ENCODE assay signal across 12 cellular contexts in the genomic region with DNA sequence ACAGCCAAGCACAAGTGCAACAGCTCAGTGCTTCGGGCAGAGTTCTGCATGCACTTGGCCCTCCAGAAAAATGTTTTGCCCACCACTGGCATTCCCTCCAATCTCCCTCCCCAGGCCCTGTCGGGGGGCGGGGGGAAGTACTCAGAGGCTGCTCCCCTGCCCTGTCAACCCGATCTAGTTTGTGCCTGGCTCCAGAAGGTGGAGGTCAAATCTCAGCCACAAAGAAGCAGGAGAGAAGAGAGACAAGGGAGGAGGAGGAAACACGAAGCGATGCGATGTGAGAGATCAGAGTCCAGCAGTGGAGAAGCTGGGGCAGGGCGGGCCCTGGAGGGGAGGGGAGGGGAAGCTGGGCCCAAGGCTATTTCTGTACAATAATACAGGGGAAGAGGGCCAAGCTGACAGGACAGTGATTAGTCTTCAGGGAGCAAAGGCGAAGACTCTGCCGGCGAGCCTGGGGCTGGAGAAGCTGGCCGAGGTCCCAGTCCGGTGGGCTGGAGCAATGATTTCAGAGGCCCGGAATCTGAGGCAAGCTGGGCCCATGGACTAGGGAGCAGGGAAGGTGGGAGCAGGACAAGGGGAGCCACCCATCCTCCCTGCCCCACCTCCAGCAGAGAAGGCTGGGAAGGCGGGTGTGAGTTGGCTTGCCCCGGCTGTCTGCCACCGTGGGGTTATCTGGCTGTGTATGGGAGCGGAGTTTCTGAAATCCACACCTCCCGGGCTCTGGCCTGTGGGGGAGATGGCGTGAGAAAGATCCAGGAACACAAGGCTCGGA.
DNase-seq lines count a peak whose midpoint lies in the region; ATAC-seq, FAIRE-seq and TF ChIP-seq lines count a peak whose summit lies in the region.
"Had no signal": no experiment of that assay in that cellular context is flagged by ENCODE, and none has a peak within 500 bp of the region (broad histone marks: within the 10 kb centered on the region; RNA-seq: fewer than 3 reads in every experiment).

No MANE protein-coding gene starts in this region.

- no peaks in the 10 kb centered on the region for H3K36me3 Mint-ChIP-seq in chondrocyte (ENCODE audit: low read depth)

- ATAC-seq in HG03135 (IDR thresholded peaks at IDR 0.05; ENCODE audit: unreplicated experiment), result no peak
- ATAC-seq: T-helper 17 cell had no signal

- H3K79me2 ChIP-seq in keratinocyte (ENCODE audit: control insufficient read depth, insufficient read depth, low read length), result no peaks in the 10 kb centered on the region

- H3K27me3 Mint-ChIP-seq in chondrocyte (ENCODE audit: low read depth), result no peaks in the 10 kb centered on the region

- H3K36me3 ChIP-seq in keratinocyte (ENCODE audit: control insufficient read depth in 2 of 2, extremely low read depth in 1 of 2, insufficient read depth in 2 of 2, low read length in 2 of 2), result no peaks in the 10 kb centered on the region
- H3K36me3 ChIP-seq in A673 (ENCODE audit: insufficient read depth, low read length, poor library complexity, severe bottlenecking), result no peaks in the 10 kb centered on the region
- H3K36me3 ChIP-seq: BLaER1 treated with 17β-estradiol and CSF1 and Interleukin-3, amounts not matched to agents 10 nM and 100 nM had no signal

- peaks cover 35% of the 10 kb centered on the region for H3K4me1 Mint-ChIP-seq in chondrocyte (ENCODE audit: low read depth)

- intact Hi-C loops in A673 (cut with micrococcal nuclease; ENCODE audit: unreplicated experiment), result no loop called here

- CTCF ChIA-PET in A673 (lab: Charles Lee), result no interaction called here

- no peaks in the 10 kb centered on the region for H4K20me1 ChIP-seq in keratinocyte (ENCODE audit: control insufficient read depth, extremely low read depth, insufficient read depth, low read length)
- H4K20me1 ChIP-seq: BLaER1 treated with 17β-estradiol and CSF1 and Interleukin-3, amounts not matched to agents 10 nM and 100 nM had no signal

- no TSS peak for BruUV-seq in A673 (replicated peaks; lab: Mats Ljungman, UMichigan)

- H3K4me3 Mint-ChIP-seq in chondrocyte (ENCODE audit: unreplicated experiment), result no peak overlapping the region
- H3K4me3 Mint-ChIP-seq: T-helper 17 cell had no signal

- H3K9ac ChIP-seq in keratinocyte (ENCODE audit: control insufficient read depth, extremely low read depth, insufficient read depth, low read length), result no peak overlapping the region
- H3K9ac ChIP-seq: BLaER1 treated with 17β-estradiol and CSF1 and Interleukin-3, amounts not matched to agents 10 nM and 100 nM had no signal

- dilution Hi-C loops in keratinocyte (cut with MboI; ENCODE audit: extremely low pct_ligation_motif_present, low sequenced_read_pairs), result no loop called here

- POLR2A ChIA-PET in A673 (lab: Charles Lee; ENCODE audit: low non-redundant PET), result no interaction called here

- H3K4me2 ChIP-seq in keratinocyte (ENCODE audit: control insufficient read depth, extremely low read depth, insufficient read depth, low read depth, low read length), result no peak overlapping the region

- H3K9me3 ChIP-seq in keratinocyte (ENCODE audit: control insufficient read depth, low read depth, low read length) (no peaks in the 10 kb centered on the region), A673 (ENCODE audit: low read depth, low read length, poor library complexity, severe bottlenecking) (no peaks in the 10 kb centered on the region)
- H3K9me3 ChIP-seq: BLaER1 treated with 17β-estradiol and CSF1 and Interleukin-3, amounts not matched to agents 10 nM and 100 nM had no signal

- H3K4me3 ChIP-seq in keratinocyte (ENCODE audit: control insufficient read depth in 2 of 3, extremely low read depth in 1 of 3, insufficient read depth in 2 of 3, low read depth in 1 of 3, low read length in 3 of 3), result no peak overlapping the region
- H3K4me3 ChIP-seq in A673 (ENCODE audit: low read depth, low read length, poor library complexity, severe bottlenecking), result no peak overlapping the region
- H3K4me3 ChIP-seq: BLaER1 treated with 17β-estradiol and CSF1 and Interleukin-3, amounts not matched to agents 10 nM and 100 nM had no signal

- no peak for FAIRE-seq in keratinocyte (lab: Jason Lieb, UNC)

- H3K27me3 ChIP-seq in keratinocyte (ENCODE audit: control insufficient read depth, extremely low read depth, insufficient read depth, low read length) (no peaks in the 10 kb centered on the region), A673 (replicated peaks; ENCODE audit: insufficient read depth, low read depth, low read length, poor library complexity) (no peaks in the 10 kb centered on the region)

- no peaks in the 10 kb centered on the region for H3K9me1 ChIP-seq in keratinocyte (ENCODE audit: control insufficient read depth, extremely low read depth, insufficient read depth, low read length)

- peak overlapping the region; percentile 12 for H3K27ac ChIP-seq in keratinocyte (ENCODE audit: control insufficient read depth, insufficient read depth, low read length)
- no peak overlapping the region for H3K27ac ChIP-seq in A673 (ENCODE audit: low read depth, low read length, poor library complexity, severe bottlenecking)
- H3K27ac ChIP-seq: BLaER1 treated with 17β-estradiol and CSF1 and Interleukin-3, amounts not matched to agents 10 nM and 100 nM had no signal

- H3K4me1 ChIP-seq in keratinocyte (ENCODE audit: control insufficient read depth, extremely low read depth, insufficient read depth, low read length) (peaks cover 30% of the 10 kb centered on the region), A673 (ENCODE audit: insufficient read depth, low read length, poor library complexity, severe bottlenecking) (no peaks in the 10 kb centered on the region)

- peak; percentile 22 for DNase-seq in Daoy (ENCODE audit: low read depth)
- DNase-seq in chondrocyte (ENCODE audit: low spot score), result no peak
- no peak for DNase-seq in keratinocyte (ENCODE audit: low read depth, low spot score)
- peak; percentile 1 for DNase-seq in pons (ENCODE audit: low spot score)
- no peak for DNase-seq in NCI-H187 (lab: John Stamatoyannopoulos, UW)
- no peak for DNase-seq in A673 (ENCODE audit: low spot score)
- no peak for DNase-seq in activated T-cell treated with anti-CD3 and anti-CD28 coated beads, Interleukin-2, amount 50 U/mL, for 1 hour
- DNase-seq: activated T-cell treated with anti-CD3 and anti-CD28 coated beads, Interleukin-2, amount 50 U/mL, for 48 hours; effector CD4-positive, alpha-beta T cell; T-helper 17 cell had no signal

- TF ChIP-seq CTCF in chondrocyte (IDR thresholded peaks at IDR 0.05) (no peak), keratinocyte (optimal IDR thresholded peaks at IDR 0.05 in 1 of 3, IDR thresholded peaks at IDR 0.05 in 1 of 3, conservative IDR thresholded peaks at IDR 0.05 in 1 of 3; ENCODE audit: extremely low read depth in 1 of 3, insufficient read depth in 2 of 3, low read length in 3 of 3) (no peak), A673 (conservative IDR thresholded peaks at IDR 0.05; ENCODE audit: low read depth, low read length) (no peak)

- H3K27ac Mint-ChIP-seq in chondrocyte (ENCODE audit: unreplicated experiment), result peak overlapping the region; percentile 90
- H3K27ac Mint-ChIP-seq: T-helper 17 cell had no signal

- H3K9me3 Mint-ChIP-seq in chondrocyte (ENCODE audit: low read depth), result peaks cover 5% of the 10 kb centered on the region

- no peak overlapping the region for H2AFZ ChIP-seq in keratinocyte (ENCODE audit: control insufficient read depth, low read length)

Comparison
In these comparisons a context has a peak if more than half of its experiments do, and no peak if none do; other contexts are left out.
1. DNase-seq: peak in Daoy (single experiment) and pons (single experiment); none in chondrocyte (single experiment), keratinocyte (single experiment), NCI-H187 (0 of 2), A673 (single experiment) and activated T-cell treated with anti-CD3 and anti-CD28 coated beads, Interleukin-2, amount 50 U/mL, for 1 hour (single experiment).